In genomic region chr2:219454217-219454616, GRCh38 we compare ENCODE assay signal across 12 cellular contexts. TPM values are rescaled to one million over a fixed set of nuclear protein-coding genes. Genes with fewer than 3 reads are reported as not detected.
A peak's percentile ranks its signal among the peaks of the same experiment; 100 is the strongest.
DNase-seq lines count a peak whose midpoint lies in the region; ATAC-seq and TF ChIP-seq lines count a peak whose summit lies in the region.
"Had no signal": no experiment of that assay in that cellular context is flagged by ENCODE, and none has a peak within 500 bp of the region (broad histone marks: within the 10 kb centered on the region; RNA-seq: fewer than 3 reads in every experiment).

No MANE protein-coding gene starts in this region.

- WGBS in neuronal stem cell (ENCODE audit: extremely low coverage in 2 of 2, insufficient read length in 2 of 2, insufficient replicate concordance in 1 of 2), 2 donors, result no CpG with 5 or more reads among the region's 7 CpGs

- peak overlapping the region; percentile 52 for H2BK15ac ChIP-seq in neuronal stem cell (ENCODE audit: low read length)

- H2BK120ac ChIP-seq in neuronal stem cell (ENCODE audit: low read depth, low read length), result no peak overlapping the region

- H3K18ac ChIP-seq in neuronal stem cell (ENCODE audit: low read length), result peak overlapping the region; percentile 41

- no peaks in the 10 kb centered on the region for H3K9me3 ChIP-seq in breast epithelium
- H3K9me3 ChIP-seq in neuronal stem cell (replicated peaks in 1 of 2; ENCODE audit: control insufficient read depth in 2 of 2, insufficient read depth in 1 of 2, low read depth in 1 of 2, low read length in 2 of 2), result no peaks in the 10 kb centered on the region

- peak overlapping the region; percentile 10 for H4K8ac ChIP-seq in neuronal stem cell (ENCODE audit: low read depth, low read length)

- H3K4me1 Mint-ChIP-seq in activated T-cell treated with anti-CD3 and anti-CD28 coated beads, Interleukin-2, amount 50 U/mL, for 72 hours (ENCODE audit: low read depth), result peaks cover 8% of the 10 kb centered on the region

- H2BK5ac ChIP-seq in neuronal stem cell (ENCODE audit: low read length), result no peak overlapping the region

- H3K36me3 ChIP-seq in ACC112 (ENCODE audit: insufficient read depth, low read length) (0 out of 2 replicates have a peak, but pooled peaks cover 5% of the 10 kb centered on the region), breast epithelium (no peaks in the 10 kb centered on the region), neuronal stem cell (replicated peaks in 1 of 2; ENCODE audit: control insufficient read depth in 2 of 2, insufficient read depth in 2 of 2, low read length in 2 of 2) (no peaks in the 10 kb centered on the region)

- peaks cover 9% of the 10 kb centered on the region for H3K27me3 Mint-ChIP-seq in activated T-cell treated with anti-CD3 and anti-CD28 coated beads, Interleukin-2, amount 50 U/mL, for 72 hours (ENCODE audit: low read depth)

- no peak overlapping the region for H3K4me3 ChIP-seq in ACC112 (ENCODE audit: low read depth, low read length)
- H3K4me3 ChIP-seq in breast epithelium, result no peak overlapping the region
- no peak overlapping the region for H3K4me3 ChIP-seq in neuronal stem cell (ENCODE audit: low read length in 2 of 2)

- H3K4me3 Mint-ChIP-seq in activated T-cell treated with anti-CD3 and anti-CD28 coated beads, Interleukin-2, amount 50 U/mL, for 72 hours, result no peak overlapping the region
- H3K4me3 Mint-ChIP-seq: activated naive CD4-positive, alpha-beta T cell treated with anti-CD3 and anti-CD28 coated beads, Interleukin-2, amount 50 U/mL, for 24 hours had no signal

- H3K4me2 ChIP-seq in neuronal stem cell (ENCODE audit: insufficient read depth, low read length, poor library complexity, severe bottlenecking), result no peak overlapping the region

- H2BK12ac ChIP-seq in neuronal stem cell (ENCODE audit: low read length), result no peak overlapping the region

- H3K27ac ChIP-seq in ACC112 (ENCODE audit: low read depth, low read length) (peak overlapping the region; percentile 83), breast epithelium (peak overlapping the region; percentile 90 to 91), neuronal stem cell (replicated peaks; ENCODE audit: low read length) (no peak overlapping the region)

- no peaks in the 10 kb centered on the region for H3K27me3 ChIP-seq in ACC112 (ENCODE audit: insufficient read depth, low read length)
- H3K27me3 ChIP-seq in breast epithelium, result no peaks in the 10 kb centered on the region
- H3K27me3 ChIP-seq in neuronal stem cell (ENCODE audit: control insufficient read depth in 3 of 3, insufficient read depth in 3 of 3, low read depth in 1 of 3, low read length in 3 of 3), result peaks cover 0 to 7% (median 0%) of the 10 kb centered on the region in 3 experiments

- DNase-seq in NCI-H2029 (lab: John Stamatoyannopoulos, UW), result peak; percentile 65
- DNase-seq in breast epithelium (ENCODE audit: low spot score in 2 of 2), result no peak
- no peak for DNase-seq in neuronal stem cell (ENCODE audit: low spot score)
- DNase-seq in activated T-cell treated with anti-CD3 and anti-CD28 coated beads, Interleukin-2, amount 50 U/mL, for 72 hours, result no peak
- no peak for DNase-seq in AG20443 (ENCODE audit: low spot score)
- no peak for DNase-seq in NCI-H748 treated with DMSO at 0.1 percent for 48 hours (lab: John Stamatoyannopoulos, UW)
- DNase-seq: activated CD8-positive, alpha-beta memory T cell treated with anti-CD3 and anti-CD28 coated beads for 24 hours; foreskin melanocyte; stimulated activated CD4-positive, alpha-beta T cell treated with anti-CD3 and anti-CD28 coated beads, Interleukin-15, amount 100 ng/mL, for 24 hours had no signal

- no peak overlapping the region for H2AFZ ChIP-seq in ACC112 (ENCODE audit: low read length, unreplicated experiment)
- H2AFZ ChIP-seq in neuronal stem cell (ENCODE audit: low read length), result no peak overlapping the region

- no peak for TF ChIP-seq CTCF in breast epithelium (IDR thresholded peaks at IDR 0.05)

- no peak overlapping the region for H3K9ac ChIP-seq in neuronal stem cell (ENCODE audit: low read depth, low read length, poor library complexity)

- no peaks in the 10 kb centered on the region for H3K79me1 ChIP-seq in neuronal stem cell (ENCODE audit: low read depth, low read length)

- no peak overlapping the region for H3K4ac ChIP-seq in neuronal stem cell (ENCODE audit: low read length)

- no peak overlapping the region for H3K27ac Mint-ChIP-seq in activated T-cell treated with anti-CD3 and anti-CD28 coated beads, Interleukin-2, amount 50 U/mL, for 72 hours
- H3K27ac Mint-ChIP-seq: activated naive CD4-positive, alpha-beta T cell treated with anti-CD3 and anti-CD28 coated beads, Interleukin-2, amount 50 U/mL, for 24 hours had no signal

- H3K4me1 ChIP-seq in ACC112 (ENCODE audit: control insufficient read depth, insufficient read depth, low read length, unreplicated experiment), result peaks cover 47% of the 10 kb centered on the region
- peaks cover 0 to 11% of the 10 kb centered on the region in 2 donors for H3K4me1 ChIP-seq in breast epithelium
- H3K4me1 ChIP-seq in neuronal stem cell (ENCODE audit: control insufficient read depth in 2 of 2, insufficient read depth in 1 of 2, low read depth in 1 of 2, low read length in 2 of 2), result peaks cover 16 to 20% of the 10 kb centered on the region in 2 donors

- no peaks in the 10 kb centered on the region for H3K9me3 Mint-ChIP-seq in activated T-cell treated with anti-CD3 and anti-CD28 coated beads, Interleukin-2, amount 50 U/mL, for 72 hours
- H3K9me3 Mint-ChIP-seq: activated naive CD4-positive, alpha-beta T cell treated with anti-CD3 and anti-CD28 coated beads, Interleukin-2, amount 50 U/mL, for 24 hours had no signal

- H3K36me3 Mint-ChIP-seq in activated T-cell treated with anti-CD3 and anti-CD28 coated beads, Interleukin-2, amount 50 U/mL, for 72 hours (ENCODE audit: insufficient read depth in 2 of 2), result no peaks in the 10 kb centered on the region

- ATAC-seq in activated T-cell treated with anti-CD3 and anti-CD28 coated beads, Interleukin-2, amount 50 U/mL, for 72 hours (replicated peaks in 1 of 2), result no peak
- ATAC-seq in GM19463 (IDR thresholded peaks at IDR 0.05; ENCODE audit: unreplicated experiment), result no peak

- H3K79me2 ChIP-seq in ACC112 (ENCODE audit: control insufficient read depth, insufficient read depth, low read length, unreplicated experiment), result no peaks in the 10 kb centered on the region

- H3K14ac ChIP-seq in neuronal stem cell (ENCODE audit: low read length), result no peak overlapping the region

- H3K23ac ChIP-seq in neuronal stem cell (ENCODE audit: low read depth, low read length, poor library complexity), result no peak overlapping the region

- H4K91ac ChIP-seq in neuronal stem cell (ENCODE audit: low read depth, low read length, poor library complexity), result no peak overlapping the region

- intact Hi-C loops in breast epithelium (cut with DNase I; ENCODE audit: low total_unique reads), result no loop called here

- no peak overlapping the region for H2AK5ac ChIP-seq in neuronal stem cell (ENCODE audit: low read depth, low read length)

- TF ChIP-seq POLR2A in breast epithelium (IDR thresholded peaks at IDR 0.05), result no peak

RNA-seq across cellular contexts. Expression of gene SPEG, which starts 19.6 kb away (rescaled TPM):
- total RNA-seq in breast epithelium, result 10 to 100 TPM in 2 of 3 donors, under 1 TPM in 1; 0.32 to 36.6 (median 21.0) TPM
- 24.0 TPM for polyA plus RNA-seq in neuronal stem cell (2013, experiment 1 of 2)
- polyA plus RNA-seq in neuronal stem cell (2013, experiment 2 of 2), result 23.9 TPM
- total RNA-seq in activated T-cell treated with anti-CD3 and anti-CD28 coated beads, Interleukin-2, amount 50 U/mL, for 72 hours, result 1 to 10 TPM; 4.8 to 6.9 TPM

RNA-seq across cellular contexts. Expression of gene DES, which starts 36.0 kb away (rescaled TPM):
- 10 to 100 TPM; 17.1 to 29.6 (median 29.5) TPM for total RNA-seq in breast epithelium
- polyA plus RNA-seq in neuronal stem cell (2013, experiment 1 of 2), result 0.24 TPM
- 0.39 TPM for polyA plus RNA-seq in neuronal stem cell (2013, experiment 2 of 2)
- total RNA-seq in activated T-cell treated with anti-CD3 and anti-CD28 coated beads, Interleukin-2, amount 50 U/mL, for 72 hours, result under 1 TPM in 1 of 2 donors, not detected in 1; 0.10 TPM

RNA-seq across cellular contexts. Expression of gene GMPPA, which starts 44.5 kb away (rescaled TPM):
- total RNA-seq in breast epithelium, result 10 to 100 TPM; 15.7 to 33.4 (median 29.7) TPM
- 11.1 TPM for polyA plus RNA-seq in neuronal stem cell (2013, experiment 1 of 2)
- 10.9 TPM for polyA plus RNA-seq in neuronal stem cell (2013, experiment 2 of 2)
- 10 to 100 TPM; 39.4 to 47.3 TPM for total RNA-seq in activated T-cell treated with anti-CD3 and anti-CD28 coated beads, Interleukin-2, amount 50 U/mL, for 72 hours

Comparison
In these comparisons a context has a peak if more than half of its experiments do, and no peak if none do; other contexts are left out.
1. RNA of gene DES, which starts 36.0 kb away (total RNA-seq): 17.1 to 29.6 TPM in breast epithelium; 0.10 TPM in activated T-cell treated with anti-CD3 and anti-CD28 coated beads, Interleukin-2, amount 50 U/mL, for 72 hours; every median in the first group is over 10 times any median in the second.